ENCODE assay signal across 1 cellular context in genomic region chr5:33743089-33743488, GRCh38.
TF ChIP-seq lines count a peak whose summit lies in the region.

No MANE protein-coding gene starts in this region.

TF ChIP-seq in WTC11, 78 proteins besides CTCF, POLR2A, EP300 and RAD21 (continued from another document):
- TF ChIP-seq SMAD4 (CRISPR knock-in tag; IDR thresholded peaks at IDR 0.05) (no peak), STAT6 (CRISPR knock-in tag; conservative IDR thresholded peaks at IDR 0.05; ENCODE audit: low read depth) (no peak), E2F4 (CRISPR knock-in tag; IDR thresholded peaks at IDR 0.05; ENCODE audit: borderline replicate concordance, low read depth) (no peak), GTF2I (CRISPR knock-in tag; conservative IDR thresholded peaks at IDR 0.05) (no peak), SOX15 (CRISPR knock-in tag; IDR thresholded peaks at IDR 0.05) (no peak), TEAD4 (CRISPR knock-in tag; IDR thresholded peaks at IDR 0.05) (no peak), E2F1 (CRISPR knock-in tag; IDR thresholded peaks at IDR 0.05) (no peak), NFATC4 (CRISPR knock-in tag; IDR thresholded peaks at IDR 0.05) (no peak), AFF4 (CRISPR knock-in tag; IDR thresholded peaks at IDR 0.05; ENCODE audit: borderline replicate concordance) (no peak), ATF1 (CRISPR knock-in tag; IDR thresholded peaks at IDR 0.05) (no peak)
